ENCODE assay signal across 16 cellular contexts in the genomic region with DNA sequence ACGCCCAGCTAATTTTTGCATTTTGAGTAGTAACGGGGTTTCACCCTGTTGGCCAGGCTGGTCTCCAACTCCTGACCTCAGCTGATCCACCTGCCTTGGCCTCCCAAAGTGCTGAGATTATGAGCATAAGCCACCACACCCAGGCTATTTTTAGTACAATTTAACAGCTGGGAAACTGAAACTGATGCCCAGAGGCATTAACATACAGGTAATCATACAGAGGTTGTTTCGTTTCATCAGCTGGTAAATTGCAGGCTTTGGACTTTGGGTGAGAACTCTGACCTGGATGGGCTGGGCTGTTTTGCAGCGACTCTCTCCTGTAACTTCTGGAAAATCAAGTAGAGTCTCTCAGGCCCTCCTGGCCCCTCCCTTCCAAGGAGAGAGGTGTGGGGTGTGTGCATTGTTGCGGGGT. TPM values are rescaled to one million over a fixed set of nuclear protein-coding genes. Genes with fewer than 3 reads are reported as not detected.
DNase-seq lines count a peak whose midpoint lies in the region; FAIRE-seq and TF ChIP-seq lines count a peak whose summit lies in the region.
"Had no signal": no experiment of that assay in that cellular context is flagged by ENCODE, and none has a peak within 500 bp of the region (broad histone marks: within the 10 kb centered on the region; RNA-seq: fewer than 3 reads in every experiment).

No MANE protein-coding gene starts in this region.

- H3K36me3 ChIP-seq in MM.1S (replicated peaks; ENCODE audit: insufficient read depth, low read length) (no peaks in the 10 kb centered on the region), duodenal mucosa (ENCODE audit: control insufficient read depth in 1 of 2, insufficient read depth in 2 of 2, low read length in 2 of 2) (no peaks in the 10 kb centered on the region), small intestine (ENCODE audit: control insufficient read depth in 2 of 2, insufficient read depth in 2 of 2, low read length in 2 of 2) (no peaks in the 10 kb centered on the region)
- H3K36me3 ChIP-seq: SJCRH30 had no signal

- peak overlapping the region; percentile 34; the same call in 1 of the 2 replicates for H3K4me2 ChIP-seq in MM.1S (ENCODE audit: low read depth, low read length)

- H2AFZ ChIP-seq in MM.1S (ENCODE audit: low read length): no peak overlapping the region

- no peak overlapping the region for H3K4me3 ChIP-seq in MM.1S (ENCODE audit: low read length)
- no peak overlapping the region for H3K4me3 ChIP-seq in duodenal mucosa (ENCODE audit: low read depth in 1 of 2, low read length in 2 of 2)
- H3K4me3 ChIP-seq in small intestine (ENCODE audit: low read depth in 1 of 2, low read length in 2 of 2): no peak overlapping the region
- H3K4me3 ChIP-seq: SJCRH30 had no signal

- H3K4me1 ChIP-seq in MM.1S (ENCODE audit: low read length) (peaks cover 5% of the 10 kb centered on the region), duodenal mucosa (ENCODE audit: control insufficient read depth in 1 of 2, insufficient read depth in 2 of 2, low read length in 2 of 2) (peaks cover 8 to 13% of the 10 kb centered on the region in 2 donors), small intestine (ENCODE audit: control insufficient read depth in 2 of 2, insufficient read depth in 1 of 2, low read depth in 1 of 2, low read length in 1 of 2) (peaks cover 0 to 5% of the 10 kb centered on the region in 2 donors)
- H3K4me1 ChIP-seq: SJCRH30 had no signal

- no peaks in the 10 kb centered on the region for H4K20me1 ChIP-seq in MM.1S (ENCODE audit: insufficient read depth, low read length)

- H3F3A ChIP-seq in MM.1S (ENCODE audit: insufficient read depth, low read length): peaks cover 4% of the 10 kb centered on the region; the same call in 1 of the 2 replicates

- H3K9ac ChIP-seq in MM.1S (ENCODE audit: low read length) (no peak overlapping the region), duodenal mucosa (ENCODE audit: low read depth in 1 of 2, low read length in 2 of 2) (peak overlapping the region; percentile 25 to 39)

- H3K9me2 ChIP-seq in MM.1S (replicated peaks; ENCODE audit: insufficient read depth, low read length): no peaks in the 10 kb centered on the region

- H3K27ac ChIP-seq in MM.1S (ENCODE audit: low read length): no peak overlapping the region
- H3K27ac ChIP-seq in duodenal mucosa (ENCODE audit: low read depth, low read length): peak overlapping the region; percentile 66
- peak overlapping the region; percentile 66 to 77 for H3K27ac ChIP-seq in small intestine (ENCODE audit: low read depth in 1 of 2, low read length in 1 of 2)
- H3K27ac ChIP-seq: RWPE1, SJCRH30 had no signal

- H3K27me3 ChIP-seq in MM.1S (replicated peaks; ENCODE audit: insufficient read depth, low read length) (peaks cover 18% of the 10 kb centered on the region), duodenal mucosa (ENCODE audit: control insufficient read depth in 1 of 2, insufficient read depth in 2 of 2, low read length in 2 of 2) (no peaks in the 10 kb centered on the region), small intestine (ENCODE audit: control insufficient read depth in 2 of 2, insufficient read depth in 2 of 2, low read length in 2 of 2) (no peaks in the 10 kb centered on the region)

- FAIRE-seq in small intestine (lab: Jason Lieb, UNC): no peak

- no peaks in the 10 kb centered on the region for H3K79me2 ChIP-seq in MM.1S (ENCODE audit: low read length)

- WGBS in small intestine, 3 donors: 17 to 56% (median 35%) methylated on average over 5 of the region's 5 CpGs

- DNase-seq in MM.1S: peak; percentile 63
- peak; percentile 98 for DNase-seq in small intestine
- DNase-seq in germinal center (ENCODE audit: low spot score): no peak
- no peak for DNase-seq in Ammon's horn (ENCODE audit: low spot score)
- DNase-seq: ACHN; CD8-positive, alpha-beta T cell; DND-41; GDM1; NCI-H1436 treated with DMSO at 0.1 percent for 48 hours; NCI-H2081; NCI-H510A treated with DMSO at 0.1 percent for 48 hours; SJCRH30 had no signal

- H3K9me3 ChIP-seq in MM.1S (replicated peaks; ENCODE audit: insufficient read depth, low read length): no peaks in the 10 kb centered on the region
- H3K9me3 ChIP-seq in duodenal mucosa (ENCODE audit: control insufficient read depth in 1 of 2, low read length in 2 of 2): no peaks in the 10 kb centered on the region
- H3K9me3 ChIP-seq in small intestine (ENCODE audit: control insufficient read depth, low read depth): no peaks in the 10 kb centered on the region
- H3K9me3 ChIP-seq: SJCRH30 had no signal

- no peak for TF ChIP-seq CTCF in MM.1S (IDR thresholded peaks at IDR 0.05; ENCODE audit: low read length)

RNA-seq across cellular contexts. Expression of gene ACHE, which starts 6.2 kb away (rescaled TPM):
- polyA plus RNA-seq in small intestine: 10 to 100 TPM in 2 of 3 donors, 1 to 10 TPM in 1; 3.5 to 11.2 (median 11.0) TPM
- polyA plus RNA-seq: IgD-negative memory B cell had no signal

RNA-seq across cellular contexts. Expression of gene UFSP1, which starts 12.4 kb away (rescaled TPM):
- 1 to 10 TPM; 3.5 to 5.3 (median 4.9) TPM for polyA plus RNA-seq in small intestine

RNA-seq across cellular contexts. Expression of gene SRRT, which starts 27.0 kb away (rescaled TPM):
- 100 to 1,000 TPM in 1 of 3 donors, 10 to 100 TPM in 2; 77.1 to 113 (median 82.1) TPM for polyA plus RNA-seq in small intestine

RNA-seq across cellular contexts. Expression of gene TRIP6, which starts 34.7 kb away (rescaled TPM):
- 10 to 100 TPM in 2 of 3 donors, 1 to 10 TPM in 1; 3.4 to 23.1 (median 10.3) TPM for polyA plus RNA-seq in small intestine

RNA-seq across cellular contexts. Expression of gene MUC3A, which starts 47.4 kb away (rescaled TPM):
- polyA plus RNA-seq in small intestine: 100 to 1,000 TPM in 1 of 3 donors, 10 to 100 TPM in 2; 49.6 to 156 (median 51.3) TPM
- polyA plus RNA-seq: BJ, IgD-negative memory B cell had no signal

Comparison
In these comparisons a context has a peak if more than half of its experiments do, and no peak if none do; other contexts are left out.
1. DNase-seq: peak in MM.1S (single experiment) and small intestine (single experiment); none in germinal center (single experiment) and Ammon's horn (single experiment).